ENCODE assay signal across 8 cellular contexts in the genomic region with DNA sequence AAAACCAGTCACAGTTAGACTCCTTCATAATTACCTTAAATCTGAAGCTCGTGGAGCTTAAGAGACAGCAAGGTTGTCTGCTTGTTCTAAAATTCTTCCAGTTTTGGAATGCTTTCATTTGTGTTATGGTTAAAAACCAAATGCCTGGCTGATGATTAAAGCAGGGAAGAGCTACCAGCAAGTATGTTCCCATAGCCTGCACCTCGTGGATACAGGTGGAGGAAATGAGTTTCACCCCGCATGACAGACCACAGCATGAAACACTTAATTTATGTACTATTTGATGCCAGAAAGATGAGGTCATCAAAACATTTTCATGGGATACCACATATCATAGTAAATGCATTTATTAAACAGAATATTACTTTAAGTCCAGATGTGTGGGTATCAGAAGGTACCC. TPM values are rescaled to one million over a fixed set of nuclear protein-coding genes. Genes with fewer than 3 reads are reported as not detected.
A peak's percentile ranks its signal among the peaks of the same experiment; 100 is the strongest.
DNase-seq lines count a peak whose midpoint lies in the region; FAIRE-seq and TF ChIP-seq lines count a peak whose summit lies in the region.

No MANE protein-coding gene starts in this region.

- FAIRE-seq in H1 (lab: Jason Lieb, UNC) = no peak

- H3K4me1 ChIP-seq in cardiac muscle cell (ENCODE audit: low read depth) (peaks cover 36% of the 10 kb centered on the region), H1 (replicated peaks in 1 of 4; ENCODE audit: control insufficient read depth in 3 of 4, insufficient read depth in 4 of 4, low read length in 3 of 4) (peaks cover 6 to 20% (median 8%) of the 10 kb centered on the region in 4 experiments), muscle layer of duodenum (ENCODE audit: control insufficient read depth in 1 of 2, insufficient read depth in 2 of 2, low read length in 2 of 2) (peaks cover 0 to 73% of the 10 kb centered on the region in 2 donors)

- H3K23me2 ChIP-seq in H1 (ENCODE audit: low read depth, low read length) = no peaks in the 10 kb centered on the region; the same call in 1 of the 2 replicates

- no peak for TF ChIP-seq POLR2A in H1 (IDR thresholded peaks at IDR 0.05; ENCODE audit: control extremely low read depth in 1 of 2, low read depth in 2 of 2, low read length in 2 of 2)

- H2AFZ ChIP-seq in H1 (ENCODE audit: low read length) = no peak overlapping the region

- no peaks in the 10 kb centered on the region for H3K79me1 ChIP-seq in H1 (ENCODE audit: low read depth, low read length)

- no peak overlapping the region for H3K23ac ChIP-seq in H1 (ENCODE audit: insufficient read length)

- H2BK5ac ChIP-seq in H1 (ENCODE audit: low read depth, low read length) = no peak overlapping the region

- no peaks in the 10 kb centered on the region for H3K79me2 ChIP-seq in H1 (ENCODE audit: control insufficient read depth in 1 of 2, insufficient read depth in 2 of 2, low read length in 2 of 2)

- H4K8ac ChIP-seq in H1 (ENCODE audit: extremely low read depth, insufficient read depth, low read length) = no peak overlapping the region

- H4K5ac ChIP-seq in H1 (ENCODE audit: insufficient read length, low read depth, low read length) = no peak overlapping the region

- H3K36me3 ChIP-seq in cardiac muscle cell = no peaks in the 10 kb centered on the region
- no peaks in the 10 kb centered on the region for H3K36me3 ChIP-seq in H1 (ENCODE audit: control insufficient read depth in 2 of 4, insufficient read depth in 4 of 4, low read length in 3 of 4)
- H3K36me3 ChIP-seq in muscle layer of duodenum (ENCODE audit: control insufficient read depth in 1 of 2, insufficient read depth in 2 of 2, low read length in 2 of 2) = no peaks in the 10 kb centered on the region

- no peak overlapping the region for H3K9ac ChIP-seq in H1 (replicated peaks in 1 of 4; ENCODE audit: extremely low read depth in 1 of 4, low read depth in 3 of 4, low read length in 3 of 4)

- H3K27ac ChIP-seq in cardiac muscle cell (peak overlapping the region; percentile 78), H1 (ENCODE audit: low read depth, low read length) (0 out of 2 replicates have a peak overlapping the region, but pooled peaks have one; percentile 14), muscle layer of duodenum (ENCODE audit: low read length) (peak overlapping the region; percentile 58)

- WGBS in H1 (ENCODE audit: extremely low coverage in 1 of 2, insufficient coverage in 1 of 2, insufficient read length in 1 of 2, insufficient replicate concordance in 2 of 2, low coverage in 1 of 2, low lambda C conversion rate in 2 of 2, missing lambda C conversion rate in 1 of 2), 2 experiments = 89% methylated on average over 3 of the region's 3 CpGs; no CpG with 5 or more reads in 1 of the 2 experiments

- H4K20me1 ChIP-seq in H1 (replicated peaks in 1 of 2; ENCODE audit: control insufficient read depth in 1 of 2, insufficient read depth in 2 of 2, low read length in 2 of 2) = no peaks in the 10 kb centered on the region

- H3K9me3 ChIP-seq in cardiac muscle cell (ENCODE audit: low read depth) = no peaks in the 10 kb centered on the region
- H3K9me3 ChIP-seq in H1 (ENCODE audit: insufficient read depth in 2 of 2, low read depth in 1 of 2, low read length in 1 of 2) = no peaks in the 10 kb centered on the region
- H3K9me3 ChIP-seq in muscle layer of duodenum (ENCODE audit: control insufficient read depth in 1 of 2, low read length in 2 of 2) = no peaks in the 10 kb centered on the region

- H2BK12ac ChIP-seq in H1 (ENCODE audit: low read depth, low read length) = no peak overlapping the region

- H2BK15ac ChIP-seq in H1 (ENCODE audit: low read length) = no peak overlapping the region

- no peak for TF ChIP-seq EP300 in H1 (IDR thresholded peaks at IDR 0.05; ENCODE audit: borderline replicate concordance in 1 of 2, low read depth in 2 of 2, low read length in 2 of 2)

- intact Hi-C loops in cardiac septum (cut with DNase I) = loop anchor here (10.0 kb wide), 1 partner anchor 107 kb away; no protein-coding TSS in a partner anchor

- CTCF ChIA-PET in H1 (lab: Charles Lee; ENCODE audit: partially characterized antibody) = interaction anchor here (0.6 to 1.9 kb wide), 12 partner anchors 10 to 277 kb away, joined by 3 to 5 read pairs (median 3); no protein-coding TSS in a partner anchor

- POLR2A ChIA-PET in H1 (lab: Charles Lee; ENCODE audit: partially characterized antibody) = interaction anchor here (1.1 kb wide), 1 partner anchor 8 kb away, joined by 3 read pairs; no protein-coding TSS in a partner anchor

- no peak overlapping the region for H3K4me2 ChIP-seq in H1 (ENCODE audit: insufficient read depth in 1 of 2, low read depth in 2 of 2, low read length in 2 of 2)

- no peak overlapping the region for H2BK120ac ChIP-seq in H1 (replicated peaks; ENCODE audit: low read depth, low read length)

- H3K14ac ChIP-seq in H1 (ENCODE audit: insufficient read length) = no peak overlapping the region

- TF ChIP-seq CTCF in cardiac muscle cell (IDR thresholded peaks at IDR 0.05; ENCODE audit: low read depth, low read length) (no peak), H1 (IDR thresholded peaks at IDR 0.05; ENCODE audit: control extremely low read depth in 1 of 3, insufficient read depth in 1 of 3, low read depth in 1 of 3, low read length in 3 of 3) (no peak), GM10266 (IDR thresholded peaks at IDR 0.05; ENCODE audit: control insufficient read depth, insufficient read depth, low read depth, missing control alignments) (no peak)

- H2BK20ac ChIP-seq in H1 (ENCODE audit: low read length) = no peak overlapping the region

- no peak overlapping the region for H3K18ac ChIP-seq in H1 (ENCODE audit: extremely low read depth, low read length)

- H3K27me3 ChIP-seq in cardiac muscle cell (no peaks in the 10 kb centered on the region), H1 (replicated peaks in 1 of 4; ENCODE audit: control insufficient read depth in 3 of 4, extremely low read depth in 1 of 4, insufficient read depth in 3 of 4, low read length in 3 of 4) (no peaks in the 10 kb centered on the region), muscle layer of duodenum (ENCODE audit: low read depth, low read length) (no peaks in the 10 kb centered on the region)

- H2AK5ac ChIP-seq in H1 (ENCODE audit: low read depth, low read length) = no peak overlapping the region

- no peak overlapping the region for H3K4ac ChIP-seq in H1 (replicated peaks; ENCODE audit: insufficient read length, low read depth, low read length)

- H4K91ac ChIP-seq in H1 (replicated peaks; ENCODE audit: insufficient read length, low read length) = no peak overlapping the region

- no peak for TF ChIP-seq RAD21 in H1 (IDR thresholded peaks at IDR 0.05 in 1 of 2, conservative IDR thresholded peaks at IDR 0.05 in 1 of 2; ENCODE audit: low read depth in 2 of 2, low read length in 2 of 2)

- H3K4me3 ChIP-seq in cardiac muscle cell (no peak overlapping the region), H1 (ENCODE audit: extremely low read depth in 1 of 4, insufficient read depth in 2 of 4, low read depth in 3 of 4, low read length in 4 of 4) (no peak overlapping the region), muscle layer of duodenum (ENCODE audit: low read depth in 1 of 2, low read length in 2 of 2) (peak overlapping the region; percentile 58 to 64)

- no peak overlapping the region for H3K56ac ChIP-seq in H1 (replicated peaks; ENCODE audit: insufficient read length, low read depth, low read length)

- DNase-seq in cardiac muscle cell (ENCODE audit: low read depth in 1 of 2, low spot score in 1 of 2) = peak in 1 of 2 donors; percentile 39
- no peak for DNase-seq in cardiac septum (ENCODE audit: low spot score)
- DNase-seq in H1 (ENCODE audit: low read depth in 1 of 2, low spot score in 2 of 2) = no peak
- DNase-seq in ecto neural progenitor cell (ENCODE audit: low spot score) = no peak
- DNase-seq in GM10266 (ENCODE audit: extremely low spot score) = no peak
- no peak for DNase-seq in NCI-H128 (lab: John Stamatoyannopoulos, UW; ENCODE audit: unreplicated experiment)
- no peak for DNase-seq in activated CD8-positive, alpha-beta memory T cell treated with anti-CD3 and anti-CD28 coated beads, Interleukin-2, amount 50 U/mL, for 48 hours

TF ChIP-seq in H1, 55 proteins besides CTCF, POLR2A, EP300 and RAD21:
- TF ChIP-seq KDM1A (IDR thresholded peaks at IDR 0.05; ENCODE audit: borderline replicate concordance, low read length) = no peak
- TF ChIP-seq GTF2F1 (IDR thresholded peaks at IDR 0.05; ENCODE audit: borderline replicate concordance, low read depth, low read length) = no peak

RNA-seq across cellular contexts. Expression of a gene that starts 0.4 kb away (rescaled TPM):
- 32.8 and 61.3 TPM in 2 replicates for total RNA-seq in cardiac muscle cell
- polyA plus RNA-seq in cardiac muscle cell = 33.2 and 39.1 TPM in 2 replicates
- 30.6 TPM for total RNA-seq in cardiac septum
- total RNA-seq in H1 (2021; fragmentation: NEBNext Ultra II Directional; extraction: Animal tissue kit (Norgen Biotek cat#: 25700)) = 31.5 and 35.4 TPM in 2 replicates
- 18.7 and 21.6 TPM in 2 replicates for polyA plus RNA-seq in H1 (2011; rRNA removed)
- 24.3 TPM for polyA plus RNA-seq in H1 (2011; cell fraction: cytosol; rRNA removed)
- polyA plus RNA-seq in H1 (2011; cell fraction: nucleus; rRNA removed) = 23.9 TPM
- polyA plus RNA-seq in H1 (2012, experiment 1 of 2) = 26.9 to 34.3 TPM (median 27.8 TPM) in 4 replicates
- polyA plus RNA-seq in H1 (2012, experiment 2 of 2) = 1.2 TPM
- polyA plus RNA-seq in H1 (2013, experiment 1 of 2) = 14.1 TPM
- polyA plus RNA-seq in H1 (2013, experiment 2 of 2) = 13.7 TPM
- 43.4 and 72.7 TPM in 2 replicates for polyA minus RNA-seq in H1 (2011; rRNA and poly(A)+ RNA removed)
- polyA minus RNA-seq in H1 (2011; cell fraction: cytosol; rRNA and poly(A)+ RNA removed) = 24.7 TPM
- 64.1 TPM for polyA minus RNA-seq in H1 (2011; cell fraction: nucleus; rRNA and poly(A)+ RNA removed)

Comparison
In these comparisons a context has a peak if more than half of its experiments do, and no peak if none do; other contexts are left out.
1. H3K27ac ChIP-seq: peak in every context shown above with its lines; median percentile 78 in cardiac muscle cell; 58 in muscle layer of duodenum; 14 in H1.
2. H3K4me3 ChIP-seq: peak in muscle layer of duodenum (2 of 2); none in cardiac muscle cell (single experiment) and H1 (0 of 4).